Comparison of ENCODE assay signal across 8 cellular contexts in the genomic region with DNA sequence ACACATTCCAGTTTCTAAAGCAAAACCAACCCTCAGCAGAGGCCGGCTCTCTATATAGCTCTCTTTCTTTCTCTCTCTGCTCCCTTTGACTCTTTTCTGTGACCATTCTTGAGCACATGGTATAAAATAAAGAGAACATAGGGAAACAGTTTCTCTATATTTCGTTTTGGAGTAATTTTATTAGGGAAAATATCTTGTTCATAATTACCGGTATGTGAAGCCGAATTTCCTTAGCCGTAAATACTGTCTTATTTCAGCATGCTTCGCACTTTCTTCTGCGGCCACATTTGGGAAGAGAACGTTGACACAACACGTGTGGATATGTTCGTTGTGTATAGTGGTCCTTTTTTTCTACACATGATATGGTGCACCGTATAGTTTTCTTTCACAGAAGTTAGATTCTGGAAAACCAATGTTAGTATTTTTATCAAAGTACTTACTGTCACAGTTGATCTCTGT. TPM values are rescaled to one million over a fixed set of nuclear protein-coding genes. Genes with fewer than 3 reads are reported as not detected.
DNase-seq lines count a peak whose midpoint lies in the region; ATAC-seq and TF ChIP-seq lines count a peak whose summit lies in the region.

No MANE protein-coding gene starts in this region.

- H3K4me3 Mint-ChIP-seq in mesothelial cell of epicardium, result peak overlapping the region; percentile 73

- no peak for TF ChIP-seq CTCF in cardiac muscle cell (IDR thresholded peaks at IDR 0.05; ENCODE audit: low read depth, low read length)
- TF ChIP-seq CTCF in ascending aorta (IDR thresholded peaks at IDR 0.05), result no peak
- TF ChIP-seq CTCF in mesothelial cell of epicardium (IDR thresholded peaks at IDR 0.05; ENCODE audit: unreplicated experiment), result no peak

- peak overlapping the region; percentile 90 for H3K27ac ChIP-seq in cardiac muscle cell
- H3K27ac ChIP-seq in ascending aorta, result no peak overlapping the region
- H3K27ac ChIP-seq in urinary bladder (ENCODE audit: low read depth), result no peak overlapping the region

- H3K36me3 ChIP-seq in cardiac muscle cell, result no peaks in the 10 kb centered on the region
- no peaks in the 10 kb centered on the region for H3K36me3 ChIP-seq in ascending aorta
- H3K36me3 ChIP-seq in urinary bladder (ENCODE audit: insufficient read depth), result no peaks in the 10 kb centered on the region

- no peak for DNase-seq in cardiac muscle cell (ENCODE audit: low read depth in 1 of 2, low spot score in 1 of 2)
- DNase-seq in left ventricle myocardium superior, result no peak
- no peak for DNase-seq in ascending aorta (ENCODE audit: low spot score in 2 of 2)
- DNase-seq in mesothelial cell of epicardium (ENCODE audit: low spot score in 2 of 2, unreplicated experiment in 2 of 2), result no peak
- DNase-seq in NCI-H82 treated with DMSO at 0.1 percent for 48 hours (lab: John Stamatoyannopoulos, UW; ENCODE audit: unreplicated experiment), result no peak
- no peak for DNase-seq in globus pallidus (ENCODE audit: low spot score)
- no peak for DNase-seq in NCI-H524 treated with DMSO at 0.1 percent for 48 hours (lab: John Stamatoyannopoulos, UW)

- H3K9me3 Mint-ChIP-seq in mesothelial cell of epicardium, result no peaks in the 10 kb centered on the region

- no peaks in the 10 kb centered on the region for H3K36me3 Mint-ChIP-seq in mesothelial cell of epicardium

- peaks cover 26% of the 10 kb centered on the region for H3K27me3 Mint-ChIP-seq in mesothelial cell of epicardium (ENCODE audit: low read depth)

- peaks cover 46% of the 10 kb centered on the region for H3K4me1 Mint-ChIP-seq in mesothelial cell of epicardium

- WGBS in urinary bladder, result 59% methylated on average over 11 of the region's 11 CpGs

- H3K4me3 ChIP-seq in cardiac muscle cell (peak overlapping the region; percentile 22), ascending aorta (peak overlapping the region; percentile 49 to 68), urinary bladder (ENCODE audit: low read depth, low read length) (peak overlapping the region; percentile 51)

- no peaks in the 10 kb centered on the region for H3K9me3 ChIP-seq in cardiac muscle cell (ENCODE audit: low read depth)
- no peaks in the 10 kb centered on the region for H3K9me3 ChIP-seq in ascending aorta

- peak overlapping the region; percentile 96 for H3K27ac Mint-ChIP-seq in mesothelial cell of epicardium

- intact Hi-C loops in left ventricle myocardium superior (cut with micrococcal nuclease), result no loop called here
- intact Hi-C loops in ascending aorta (cut with DNase I), result loop anchor here (5.0 to 10.0 kb wide), 3 partner anchors 159 to 349 kb away; partner anchors contain the start of genes CYP2U1 and SGMS2

- H3K4me1 ChIP-seq in cardiac muscle cell (ENCODE audit: low read depth) (peaks cover 17% of the 10 kb centered on the region), ascending aorta (peaks cover 6% of the 10 kb centered on the region in 2 donors), urinary bladder (ENCODE audit: insufficient read depth) (peaks cover 3% of the 10 kb centered on the region)

- H3K27me3 ChIP-seq in cardiac muscle cell (peaks cover 30% of the 10 kb centered on the region), ascending aorta (peaks cover 14% of the 10 kb centered on the region)

- ATAC-seq in left ventricle myocardium superior, result no peak

RNA-seq across cellular contexts. Expression of gene LEF1, which starts 4.9 kb away (rescaled TPM):
- total RNA-seq in cardiac muscle cell, result 67.2 and 70.3 TPM in 2 replicates
- 45.8 and 69.1 TPM in 2 replicates for polyA plus RNA-seq in cardiac muscle cell
- 0.47 TPM for total RNA-seq in left ventricle myocardium superior
- not detected for total RNA-seq in ascending aorta
- total RNA-seq in mesothelial cell of epicardium, result 72.4 to 76.8 TPM (median 76.6 TPM) in 3 replicates
- total RNA-seq in urinary bladder, result 9.5 TPM
- polyA plus RNA-seq in urinary bladder, result 7.7 TPM
